In the genomic region with DNA sequence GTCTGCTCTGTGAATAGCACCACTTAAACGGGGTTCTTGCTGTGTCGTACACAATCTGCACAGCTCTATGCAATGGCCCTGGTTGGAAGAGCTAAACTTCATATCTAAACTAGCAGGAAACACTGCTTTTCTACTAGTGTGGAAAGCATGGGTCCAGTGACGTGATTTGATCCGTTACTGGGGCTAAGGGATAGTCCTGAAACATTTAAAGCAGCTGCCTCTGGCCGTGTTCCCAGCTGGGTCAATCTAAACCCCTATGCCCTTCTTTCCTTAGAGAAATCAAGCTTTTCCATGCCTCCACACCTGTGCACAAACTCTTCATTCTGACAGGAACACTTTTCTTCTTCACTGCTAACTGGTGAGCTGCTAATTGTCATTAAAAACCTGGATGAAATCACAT, we compare ENCODE assay signal across 22 cellular contexts. TPM values are rescaled to one million over a fixed set of nuclear protein-coding genes. Genes with fewer than 3 reads are reported as not detected.
A peak's percentile ranks its signal among the peaks of the same experiment; 100 is the strongest.
DNase-seq lines count a peak whose midpoint lies in the region; ATAC-seq, FAIRE-seq and TF ChIP-seq lines count a peak whose summit lies in the region.
"Had no signal": no experiment of that assay in that cellular context is flagged by ENCODE, and none has a peak within 500 bp of the region (broad histone marks: within the 10 kb centered on the region; RNA-seq: fewer than 3 reads in every experiment).

No MANE protein-coding gene starts in this region.

- H3K27ac Mint-ChIP-seq in mesothelial cell of epicardium, result no peak overlapping the region
- H3K27ac Mint-ChIP-seq: activated CD4-positive, alpha-beta T cell treated with anti-CD3 and anti-CD28 coated beads, Interleukin-2, amount 10 ng/mL, durations not matched to agents 7 days and 5 days; activated naive CD8-positive, alpha-beta T cell treated with anti-CD3 and anti-CD28 coated beads, Interleukin-2, amount 50 U/mL, for 24 hours; activated T-helper 2 cell treated with anti-CD3 and anti-CD28 coated beads, Interferon-gamma antibody, Interleukin-2, Interleukin-4, amounts not matched to agents 10 μg/mL and 5 μg/mL and 100 μg/mL, durations not matched to agents 14 hours and 24 hours and 36 hours; CD14-positive monocyte; stimulated activated naive CD8-positive, alpha-beta T cell treated with anti-CD3 and anti-CD28 coated beads, Interleukin-15, Interleukin-2, amounts not matched to agents 100 ng/mL and 50 ng/mL, for 24 hours had no signal

- no peaks in the 10 kb centered on the region for H3K9me3 ChIP-seq in right atrium auricular region
- no peaks in the 10 kb centered on the region for H3K9me3 ChIP-seq in trophoblast cell (ENCODE audit: insufficient read depth, low read depth, low read length)
- H3K9me3 ChIP-seq in uterus, result no peaks in the 10 kb centered on the region
- H3K9me3 ChIP-seq: breast epithelium, neutrophil had no signal

- peak overlapping the region; percentile 26 for H4K91ac ChIP-seq in trophoblast cell (ENCODE audit: low read depth, low read length)

- no peaks in the 10 kb centered on the region for H3K36me3 Mint-ChIP-seq in mesothelial cell of epicardium
- H3K36me3 Mint-ChIP-seq: CD14-positive monocyte had no signal

- H3K4me1 Mint-ChIP-seq in mesothelial cell of epicardium, result peaks cover 19% of the 10 kb centered on the region
- H3K4me1 Mint-ChIP-seq: activated CD4-positive, alpha-beta T cell treated with anti-CD3 and anti-CD28 coated beads, Interleukin-2, amount 10 ng/mL, durations not matched to agents 7 days and 5 days; activated naive CD8-positive, alpha-beta T cell treated with anti-CD3 and anti-CD28 coated beads, Interleukin-2, amount 50 U/mL, for 24 hours; CD14-positive monocyte had no signal

- H3K14ac ChIP-seq in trophoblast cell (ENCODE audit: low read length), result no peak overlapping the region

- H3K36me3 ChIP-seq in right atrium auricular region (no peaks in the 10 kb centered on the region), bronchial epithelial cell (ENCODE audit: control insufficient read depth, insufficient read depth, low read length) (no peaks in the 10 kb centered on the region), trophoblast cell (ENCODE audit: control insufficient read depth in 1 of 2, insufficient read depth in 2 of 2, low read length in 2 of 2) (no peaks in the 10 kb centered on the region), uterus (no peaks in the 10 kb centered on the region)
- H3K36me3 ChIP-seq: breast epithelium, neutrophil had no signal

- no peak for ATAC-seq in activated CD4-positive, CD25-positive, alpha-beta regulatory T cell treated with anti-CD3 and anti-CD28 coated beads, Interleukin-2, amount 50 U/mL, for 24 hours
- ATAC-seq: activated naive CD8-positive, alpha-beta T cell treated with anti-CD3 and anti-CD28 coated beads, Interleukin-2, amount 50 U/mL, for 24 hours; GM12878 had no signal

- no peaks in the 10 kb centered on the region for H3K79me2 ChIP-seq in trophoblast cell (ENCODE audit: control insufficient read depth, insufficient read depth, low read length, poor library complexity)

- intact Hi-C loops in cardiac septum (cut with DNase I), result loop anchor here (5.0 kb wide), 1 partner anchor 182 kb away; no protein-coding TSS in a partner anchor
- intact Hi-C loops in uterus (cut with DNase I; ENCODE audit: low total_unique reads), result no loop called here

- H3K4me3 ChIP-seq in right atrium auricular region, result no peak overlapping the region
- no peak overlapping the region for H3K4me3 ChIP-seq in bronchial epithelial cell (ENCODE audit: low read depth, low read length)
- H3K4me3 ChIP-seq in trophoblast cell (ENCODE audit: low read depth, low read length), result no peak overlapping the region
- H3K4me3 ChIP-seq in uterus, result no peak overlapping the region
- H3K4me3 ChIP-seq: breast epithelium, GM12878 had no signal

- H2AFZ ChIP-seq in trophoblast cell (ENCODE audit: insufficient read depth, low read length, poor library complexity), result no peak overlapping the region

- no peak overlapping the region for H4K8ac ChIP-seq in trophoblast cell (ENCODE audit: low read depth, low read length)

- WGBS in trophoblast cell (ENCODE audit: extremely low coverage, insufficient coverage, insufficient read length), result no CpG with 5 or more reads among the region's 5 CpGs

- H3K9ac ChIP-seq in trophoblast cell (ENCODE audit: low read length), result no peak overlapping the region

- FAIRE-seq in bronchial epithelial cell (lab: Jason Lieb, UNC), result peak; percentile 52
- FAIRE-seq: GM12878, HTR-8/SVneo had no signal

- no peak overlapping the region for H4K12ac ChIP-seq in trophoblast cell (ENCODE audit: low read depth, low read length)

- H3K23ac ChIP-seq in trophoblast cell (ENCODE audit: low read length), result no peak overlapping the region

- TF ChIP-seq CTCF in right atrium auricular region (IDR thresholded peaks at IDR 0.05), result no peak
- no peak for TF ChIP-seq CTCF in bronchial epithelial cell (IDR thresholded peaks at IDR 0.05; ENCODE audit: insufficient read depth, low read length, severe bottlenecking)
- no peak for TF ChIP-seq CTCF in uterus (IDR thresholded peaks at IDR 0.05)
- no peak for TF ChIP-seq CTCF in mesothelial cell of epicardium (IDR thresholded peaks at IDR 0.05; ENCODE audit: unreplicated experiment)

- TF ChIP-seq POLR2A in uterus (IDR thresholded peaks at IDR 0.05), result no peak

- H3K27me3 ChIP-seq in right atrium auricular region, result no peaks in the 10 kb centered on the region
- H3K27me3 ChIP-seq in bronchial epithelial cell (ENCODE audit: control insufficient read depth, insufficient read depth, low read length), result no peaks in the 10 kb centered on the region
- H3K27me3 ChIP-seq in trophoblast cell (ENCODE audit: insufficient read depth, low read length), result no peaks in the 10 kb centered on the region
- H3K27me3 ChIP-seq in uterus, result no peaks in the 10 kb centered on the region
- H3K27me3 ChIP-seq: breast epithelium had no signal

- no peak overlapping the region for H3K4me3 Mint-ChIP-seq in mesothelial cell of epicardium
- H3K4me3 Mint-ChIP-seq: activated CD4-positive, alpha-beta T cell treated with anti-CD3 and anti-CD28 coated beads, Interleukin-2, amount 10 ng/mL, durations not matched to agents 7 days and 5 days; activated naive CD8-positive, alpha-beta T cell treated with anti-CD3 and anti-CD28 coated beads, Interleukin-2, amount 50 U/mL, for 24 hours; CD14-positive monocyte; stimulated activated naive CD8-positive, alpha-beta T cell treated with anti-CD3 and anti-CD28 coated beads, Interleukin-15, Interleukin-2, amounts not matched to agents 100 ng/mL and 50 ng/mL, for 24 hours had no signal

- H2BK120ac ChIP-seq in trophoblast cell (ENCODE audit: insufficient read depth, low read length, poor library complexity), result peak overlapping the region; percentile 30

- H2BK5ac ChIP-seq in trophoblast cell (ENCODE audit: low read depth, low read length, poor library complexity), result peak overlapping the region; percentile 52

- H3K9me3 Mint-ChIP-seq in mesothelial cell of epicardium, result no peaks in the 10 kb centered on the region
- H3K9me3 Mint-ChIP-seq: activated CD4-positive, alpha-beta T cell treated with anti-CD3 and anti-CD28 coated beads, Interleukin-2, amount 10 ng/mL, durations not matched to agents 7 days and 5 days; activated naive CD8-positive, alpha-beta T cell treated with anti-CD3 and anti-CD28 coated beads, Interleukin-2, amount 50 U/mL, for 24 hours; activated T-helper 2 cell treated with anti-CD3 and anti-CD28 coated beads, Interferon-gamma antibody, Interleukin-2, Interleukin-4, amounts not matched to agents 10 μg/mL and 5 μg/mL and 100 μg/mL, durations not matched to agents 14 hours and 24 hours and 36 hours; stimulated activated naive CD8-positive, alpha-beta T cell treated with anti-CD3 and anti-CD28 coated beads, Interleukin-15, Interleukin-2, amounts not matched to agents 100 ng/mL and 50 ng/mL, for 24 hours had no signal

- H3K4me1 ChIP-seq in right atrium auricular region (peaks cover 0 to 31% of the 10 kb centered on the region in 2 donors), trophoblast cell (ENCODE audit: control insufficient read depth in 1 of 2, insufficient read depth in 2 of 2, low read length in 2 of 2) (peaks cover 8 to 13% of the 10 kb centered on the region in 2 experiments), uterus (no peaks in the 10 kb centered on the region)

- H3K4me2 ChIP-seq in trophoblast cell (ENCODE audit: low read length), result no peak overlapping the region

- H3K27me3 Mint-ChIP-seq in mesothelial cell of epicardium (ENCODE audit: low read depth), result no peaks in the 10 kb centered on the region

- H3K4ac ChIP-seq in trophoblast cell (ENCODE audit: low read depth, low read length), result no peak overlapping the region

- H3K18ac ChIP-seq in trophoblast cell (ENCODE audit: low read length), result no peak overlapping the region

- peaks cover 8% of the 10 kb centered on the region for H3K79me1 ChIP-seq in trophoblast cell (ENCODE audit: low read length)

- H3K27ac ChIP-seq in right atrium auricular region, result peak overlapping the region in 1 of 2 donors; percentile 55
- no peak overlapping the region for H3K27ac ChIP-seq in trophoblast cell (ENCODE audit: low read depth, low read length)
- peak overlapping the region; percentile 93 to 95 for H3K27ac ChIP-seq in uterus
- H3K27ac ChIP-seq: breast epithelium, epithelial cell of prostate, neutrophil had no signal

- peak overlapping the region; percentile 5 for H2AK5ac ChIP-seq in trophoblast cell (ENCODE audit: low read length)

- no peak overlapping the region for H2BK12ac ChIP-seq in trophoblast cell (ENCODE audit: low read length)

- DNase-seq in cardiac septum (ENCODE audit: low spot score) (peak; percentile 62), right atrium auricular region (ENCODE audit: low spot score) (no peak), bronchial epithelial cell (ENCODE audit: low read depth) (no peak), trophoblast cell (no peak), uterus (no peak), mesothelial cell of epicardium (ENCODE audit: low spot score in 2 of 2, unreplicated experiment in 2 of 2) (no peak)
- no peak for DNase-seq in stimulated activated CD4-positive, alpha-beta T cell treated with anti-CD3 and anti-CD28 coated beads, Interleukin-4, amount 100 ng/mL, for 4 hours
- DNase-seq: activated CD4-positive, alpha-beta T cell treated with anti-CD3 and anti-CD28 coated beads, Interleukin-2, amount 10 ng/mL, durations not matched to agents 7 days and 5 days; activated naive CD8-positive, alpha-beta T cell treated with anti-CD3 and anti-CD28 coated beads, Interleukin-2, amount 50 U/mL, for 24 hours; GF-D8; H7; NK-92 treated with Interleukin-12 subunit alpha and Interleukin-12 subunit beta, amount 100 ng/mL, for 24 hours; stimulated activated CD4-positive, alpha-beta T cell treated with anti-CD3 and anti-CD28 coated beads, Interleukin-1b, Interleukin-23, amount 100 ng/mL, for 48 hours had no signal

RNA-seq across cellular contexts. Expression of a gene that starts 5.4 kb away (rescaled TPM):
- 191 TPM for total RNA-seq in cardiac septum
- total RNA-seq in right atrium auricular region, result 100 to 1,000 TPM; 169 to 554 TPM
- 0.51 and 9.2 TPM in 2 replicates for total RNA-seq in bronchial epithelial cell
- 356 and 375 TPM in 2 replicates for polyA plus RNA-seq in trophoblast cell (2013)
- total RNA-seq in uterus, result 1,000 to 10,000 TPM in 1 of 4 donors, 100 to 1,000 TPM in 3; 480 to 2,812 (median 618) TPM
- 415 to 456 TPM (median 447 TPM) in 3 replicates for total RNA-seq in mesothelial cell of epicardium
- total RNA-seq: activated CD4-positive, alpha-beta T cell treated with anti-CD3 and anti-CD28 coated beads, Interleukin-2, amount 10 ng/mL, durations not matched to agents 7 days and 5 days; activated T-helper 2 cell treated with anti-CD3 and anti-CD28 coated beads, Interferon-gamma antibody, Interleukin-2, Interleukin-4, amounts not matched to agents 10 μg/mL and 5 μg/mL and 100 μg/mL, durations not matched to agents 14 hours and 24 hours and 36 hours had no signal
- polyA plus RNA-seq: CD14-positive monocyte, GM12878 had no signal

Comparison
In these comparisons a context has a peak if more than half of its experiments do, and no peak if none do; other contexts are left out.
1. RNA of a gene that starts 5.4 kb away (total RNA-seq): 480 to 2,812 TPM in uterus, 169 to 554 TPM in right atrium auricular region, 415 to 456 TPM in mesothelial cell of epicardium and 191 TPM in cardiac septum (single experiment); 0.51 to 9.2 TPM in bronchial epithelial cell; every median in the first group is over 10 times any median in the second.